ENCODE assay signal across 1 cellular context in the genomic region with DNA sequence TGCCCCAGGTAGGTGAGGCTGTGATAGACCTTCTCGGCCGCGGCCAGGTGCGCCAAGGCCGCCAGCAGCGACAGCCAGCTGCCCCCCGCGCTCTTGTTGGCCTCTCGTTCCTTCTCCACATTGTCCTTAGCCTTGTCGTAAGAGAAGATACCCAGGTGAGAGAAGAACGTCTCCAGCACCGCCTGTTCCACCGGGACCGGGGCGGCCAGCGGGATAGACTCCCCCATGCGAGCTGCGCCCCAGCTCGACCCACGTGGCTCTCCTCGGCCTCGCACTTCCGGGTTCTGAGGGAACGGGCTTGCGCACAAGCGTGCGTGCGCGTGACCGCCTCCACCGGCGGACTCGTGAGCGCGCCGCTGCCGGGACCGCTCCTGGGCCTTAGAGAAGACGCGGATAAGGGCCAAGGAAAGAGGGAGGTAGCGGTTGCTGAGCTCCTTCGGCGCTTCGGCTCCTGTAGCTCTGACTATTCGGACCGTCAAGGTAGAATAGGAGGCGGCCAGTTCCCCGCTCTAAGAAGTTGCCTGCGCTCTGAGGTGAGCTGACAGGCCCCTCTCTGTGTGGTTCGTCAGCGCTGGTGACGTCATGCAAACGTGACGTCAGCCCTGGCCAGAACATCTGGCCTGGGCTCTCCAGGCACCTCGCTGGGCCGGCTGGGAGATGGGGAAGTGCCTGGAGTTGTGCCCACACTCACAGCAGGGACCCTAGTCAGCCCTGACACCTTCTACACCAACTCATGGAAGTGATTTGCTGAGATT.
TF ChIP-seq lines count a peak whose summit lies in the region.

Gene KICS2 (minus strand): TSS at position 286 of the 755 bp plus-strand sequence. CDS start 59 bp downstream, at position 227.

TF ChIP-seq in HepG2, 621 proteins besides CTCF, POLR2A, EP300 and RAD21 (continued from another document and continues in another):
- TF ChIP-seq ZNF562 (CRISPR knock-in tag; IDR thresholded peaks at IDR 0.05; ENCODE audit: borderline replicate concordance) (no peak), ATF7-NPFF (CRISPR knock-in tag; IDR thresholded peaks at IDR 0.05; ENCODE audit: low read depth) (peak; percentile 57; the same call in 1 of the 2 replicates), NFIC (IDR thresholded peaks at IDR 0.05; ENCODE audit: low read length) (no peak), ZNF768 (CRISPR knock-in tag; IDR thresholded peaks at IDR 0.05) (no peak), PAXIP1 (CRISPR knock-in tag; conservative IDR thresholded peaks at IDR 0.05) (0 out of 2 replicates have a peak, but pooled peaks have one; percentile 21), SP1 (IDR thresholded peaks at IDR 0.05) (no peak), SP1 (CRISPR knock-in tag; IDR thresholded peaks at IDR 0.05) (peak; percentile 57), HMGXB4 (CRISPR knock-in tag; IDR thresholded peaks at IDR 0.05; ENCODE audit: borderline replicate concordance in 1 of 2, low read depth in 1 of 2) (peak; percentile 75 to 89), PRDM15 (CRISPR knock-in tag; IDR thresholded peaks at IDR 0.05) (peak; percentile 85), ZBTB8A (CRISPR knock-in tag; IDR thresholded peaks at IDR 0.05; ENCODE audit: borderline replicate concordance, low read depth) (no peak), ZNF468 (CRISPR knock-in tag; IDR thresholded peaks at IDR 0.05) (no peak), HNRNPLL (IDR thresholded peaks at IDR 0.05; ENCODE audit: low read depth, low read length, poor library complexity, severe bottlenecking) (peak; percentile 60), TFDP1 (CRISPR knock-in tag; IDR thresholded peaks at IDR 0.05; ENCODE audit: borderline replicate concordance) (peak; percentile 80), MXI1 (IDR thresholded peaks at IDR 0.05; ENCODE audit: borderline replicate concordance, low read depth, low read length) (peak; percentile 99), KDM5B (CRISPR knock-in tag; IDR thresholded peaks at IDR 0.05; ENCODE audit: borderline replicate concordance) (peak; percentile 76), ZMAT5 (CRISPR knock-in tag; IDR thresholded peaks at IDR 0.05; ENCODE audit: borderline replicate concordance, low read depth) (no peak), ASH2L (IDR thresholded peaks at IDR 0.05; ENCODE audit: insufficient read length, low read depth, low read length) (peak; percentile 96), THAP11 (CRISPR knock-in tag; IDR thresholded peaks at IDR 0.05) (peak; percentile 86), ZNF235 (CRISPR knock-in tag; IDR thresholded peaks at IDR 0.05; ENCODE audit: borderline replicate concordance) (no peak; the same call in 1 of the 2 replicates), U2AF2 (IDR thresholded peaks at IDR 0.05; ENCODE audit: low read depth, low read length) (no peak), ZMYM4 (CRISPR knock-in tag; IDR thresholded peaks at IDR 0.05) (peak; percentile 83; the same call in 1 of the 2 replicates), MIXL1 (CRISPR knock-in tag; IDR thresholded peaks at IDR 0.05) (peak; percentile 50), PBX3 (CRISPR knock-in tag; IDR thresholded peaks at IDR 0.05; ENCODE audit: borderline replicate concordance) (no peak), RXRA (CRISPR knock-in tag; IDR thresholded peaks at IDR 0.05) (peak; percentile 71; the same call in 1 of the 2 replicates), SRF (IDR thresholded peaks at IDR 0.05; ENCODE audit: low read depth, low read length) (no peak), RFXANK (CRISPR knock-in tag; IDR thresholded peaks at IDR 0.05) (no peak), POLR2G (IDR thresholded peaks at IDR 0.05; ENCODE audit: low read depth, low read length) (peak; percentile 96), TEAD2 (CRISPR knock-in tag; IDR thresholded peaks at IDR 0.05) (no peak), ZNF10 (CRISPR knock-in tag; IDR thresholded peaks at IDR 0.05; ENCODE audit: borderline replicate concordance, low read depth) (no peak), REXO4 (CRISPR knock-in tag; IDR thresholded peaks at IDR 0.05; ENCODE audit: borderline replicate concordance) (no peak), TCF7L2 (IDR thresholded peaks at IDR 0.05; ENCODE audit: low read depth, low read length) (no peak), IKZF1 (IDR thresholded peaks at IDR 0.05) (no peak), SOX6 (IDR thresholded peaks at IDR 0.05) (no peak), SOX6 (CRISPR knock-in tag; IDR thresholded peaks at IDR 0.05) (peak; percentile 39), MTF2 (CRISPR knock-in tag; IDR thresholded peaks at IDR 0.05; ENCODE audit: borderline replicate concordance) (no peak), KAT2B (IDR thresholded peaks at IDR 0.05; ENCODE audit: borderline replicate concordance, low read depth, low read length) (no peak), ZNF12 (CRISPR knock-in tag; IDR thresholded peaks at IDR 0.05) (no peak)
- TF ChIP-seq, protein P1, sequence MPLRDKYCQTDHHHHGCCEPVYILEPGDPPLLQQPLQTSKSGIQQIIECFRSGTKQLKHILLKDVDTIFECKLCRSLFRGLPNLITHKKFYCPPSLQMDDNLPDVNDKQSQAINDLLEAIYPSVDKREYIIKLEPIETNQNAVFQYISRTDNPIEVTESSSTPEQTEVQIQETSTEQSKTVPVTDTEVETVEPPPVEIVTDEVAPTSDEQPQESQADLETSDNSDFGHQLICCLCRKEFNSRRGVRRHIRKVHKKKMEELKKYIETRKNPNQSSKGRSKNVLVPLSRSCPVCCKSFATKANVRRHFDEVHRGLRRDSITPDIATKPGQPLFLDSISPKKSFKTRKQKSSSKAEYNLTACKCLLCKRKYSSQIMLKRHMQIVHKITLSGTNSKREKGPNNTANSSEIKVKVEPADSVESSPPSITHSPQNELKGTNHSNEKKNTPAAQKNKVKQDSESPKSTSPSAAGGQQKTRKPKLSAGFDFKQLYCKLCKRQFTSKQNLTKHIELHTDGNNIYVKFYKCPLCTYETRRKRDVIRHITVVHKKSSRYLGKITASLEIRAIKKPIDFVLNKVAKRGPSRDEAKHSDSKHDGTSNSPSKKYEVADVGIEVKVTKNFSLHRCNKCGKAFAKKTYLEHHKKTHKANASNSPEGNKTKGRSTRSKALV (CRISPR knock-in tag; IDR thresholded peaks at IDR 0.05): peak; percentile 49
- TF ChIP-seq, protein P2, sequence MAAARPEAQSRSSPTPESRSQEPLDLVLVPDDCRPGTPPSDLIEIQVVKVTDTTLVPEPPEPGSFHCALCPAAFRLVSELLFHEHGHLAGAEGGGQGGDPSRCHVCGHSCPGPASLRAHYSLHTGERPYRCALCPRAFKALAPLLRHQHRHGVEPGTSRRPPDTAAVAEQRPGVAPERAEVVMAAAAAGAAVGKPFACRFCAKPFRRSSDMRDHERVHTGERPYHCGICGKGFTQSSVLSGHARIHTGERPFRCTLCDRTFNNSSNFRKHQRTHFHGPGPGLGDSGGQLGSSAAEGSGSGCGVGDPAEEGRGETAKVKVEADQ (CRISPR knock-in tag; IDR thresholded peaks at IDR 0.05; ENCODE audit: borderline replicate concordance): 0 out of 2 replicates have a peak, but pooled peaks have one; percentile 42
- TF ChIP-seq, protein P3, sequence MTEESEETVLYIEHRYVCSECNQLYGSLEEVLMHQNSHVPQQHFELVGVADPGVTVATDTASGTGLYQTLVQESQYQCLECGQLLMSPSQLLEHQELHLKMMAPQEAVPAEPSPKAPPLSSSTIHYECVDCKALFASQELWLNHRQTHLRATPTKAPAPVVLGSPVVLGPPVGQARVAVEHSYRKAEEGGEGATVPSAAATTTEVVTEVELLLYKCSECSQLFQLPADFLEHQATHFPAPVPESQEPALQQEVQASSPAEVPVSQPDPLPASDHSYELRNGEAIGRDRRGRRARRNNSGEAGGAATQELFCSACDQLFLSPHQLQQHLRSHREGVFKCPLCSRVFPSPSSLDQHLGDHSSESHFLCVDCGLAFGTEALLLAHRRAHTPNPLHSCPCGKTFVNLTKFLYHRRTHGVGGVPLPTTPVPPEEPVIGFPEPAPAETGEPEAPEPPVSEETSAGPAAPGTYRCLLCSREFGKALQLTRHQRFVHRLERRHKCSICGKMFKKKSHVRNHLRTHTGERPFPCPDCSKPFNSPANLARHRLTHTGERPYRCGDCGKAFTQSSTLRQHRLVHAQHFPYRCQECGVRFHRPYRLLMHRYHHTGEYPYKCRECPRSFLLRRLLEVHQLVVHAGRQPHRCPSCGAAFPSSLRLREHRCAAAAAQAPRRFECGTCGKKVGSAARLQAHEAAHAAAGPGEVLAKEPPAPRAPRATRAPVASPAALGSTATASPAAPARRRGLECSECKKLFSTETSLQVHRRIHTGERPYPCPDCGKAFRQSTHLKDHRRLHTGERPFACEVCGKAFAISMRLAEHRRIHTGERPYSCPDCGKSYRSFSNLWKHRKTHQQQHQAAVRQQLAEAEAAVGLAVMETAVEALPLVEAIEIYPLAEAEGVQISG (CRISPR knock-in tag; IDR thresholded peaks at IDR 0.05): peak; percentile 70
